In the genomic region with DNA sequence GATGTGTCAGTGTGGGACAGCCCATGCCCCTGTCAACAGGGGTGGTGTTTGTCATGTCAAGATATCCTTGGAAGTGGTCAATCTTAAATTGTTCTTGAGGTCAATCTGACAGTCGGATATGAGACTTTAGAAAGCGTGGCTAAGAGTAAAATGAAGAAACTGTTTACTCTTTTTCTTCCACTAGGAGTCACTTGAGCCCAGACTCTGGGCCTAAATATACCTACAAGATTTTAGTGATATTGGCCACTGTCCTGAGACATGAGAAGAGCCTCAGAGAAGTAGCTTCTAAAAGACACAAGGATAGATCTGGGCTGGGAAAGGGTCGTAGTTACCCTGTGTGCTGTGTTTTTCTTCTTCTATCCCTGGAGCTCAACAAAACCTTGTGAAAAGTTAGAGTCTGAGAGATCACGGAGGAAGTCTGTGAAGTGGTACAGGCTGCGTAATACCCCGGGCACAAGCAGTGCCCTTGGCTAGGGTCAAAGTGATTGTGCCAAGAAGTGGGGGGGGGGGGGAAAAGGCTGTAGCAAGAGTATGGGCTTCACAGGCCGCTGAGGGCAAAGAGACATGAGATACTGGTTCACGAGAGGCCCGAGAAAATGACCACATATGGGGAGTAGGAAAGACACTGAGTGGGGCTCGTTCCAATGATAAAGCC, we compare ENCODE assay signal across 12 cellular contexts.
DNase-seq lines count a peak whose midpoint lies in the region; ATAC-seq and TF ChIP-seq lines count a peak whose summit lies in the region.
"Had no signal": no experiment of that assay in that cellular context is flagged by ENCODE, and none has a peak within 500 bp of the region (broad histone marks: within the 10 kb centered on the region; RNA-seq: fewer than 3 reads in every experiment).

No MANE protein-coding gene starts in this region.

- DNase-seq in SIG-M5 treated with dmso at 0.1 percent for 504 hours (lab: John Stamatoyannopoulos, UW; ENCODE audit: unreplicated experiment) (peak; percentile 7), SIG-M5 (lab: John Stamatoyannopoulos, UW) (no peak), OCI-M1 (lab: John Stamatoyannopoulos, UW) (peak; percentile 20), fibroblast of villous mesenchyme (ENCODE audit: low read depth) (no peak), transverse colon (no peak), GM10266 (ENCODE audit: extremely low spot score) (no peak), NCI-H1092 (lab: John Stamatoyannopoulos, UW) (no peak)
- no peak for DNase-seq in stimulated activated naive CD8-positive, alpha-beta T cell treated with anti-CD3 and anti-CD28 coated beads, Interleukin-15, Interleukin-2, amounts not matched to agents 100 U/mL and 50 U/mL, for 24 hours
- DNase-seq: Kasumi-1; stimulated activated CD4-positive, alpha-beta T cell treated with anti-CD3 and anti-CD28 coated beads, Interleukin-4, amount 100 ng/mL, for 4 hours had no signal

- no peaks in the 10 kb centered on the region for H3K27me3 ChIP-seq in transverse colon
- H3K27me3 ChIP-seq: BLaER1, upper lobe of left lung had no signal

- in situ Hi-C loops in transverse colon (cut with MboI; ENCODE audit: low pct_ligation_motif_present in 1 of 4, low pct_unique_long_range_greater_than_20kb in 1 of 4, low sequenced_read_pairs in 3 of 4) = loop anchor here in 2 of 4 donors (25.0 kb wide), 1 partner anchor 520 kb away; no protein-coding TSS in a partner anchor

- H3K4me1 ChIP-seq in transverse colon = no peaks in the 10 kb centered on the region
- H3K4me1 ChIP-seq: upper lobe of left lung had no signal

- 63 to 79% methylated on average over 6 to 10 of the region's 10 CpGs for WGBS in transverse colon (ENCODE audit: low coverage in 1 of 2), 2 donors

- TF ChIP-seq POLR2A in transverse colon (IDR thresholded peaks at IDR 0.05) = no peak

- TF ChIP-seq CTCF in fibroblast of villous mesenchyme (IDR thresholded peaks at IDR 0.05; ENCODE audit: insufficient read depth, low read depth, low read length) (peak; percentile 9), transverse colon (IDR thresholded peaks at IDR 0.05) (peak in 4 of 5 experiments; percentile 28 to 53 (median 41)), GM10266 (IDR thresholded peaks at IDR 0.05; ENCODE audit: control insufficient read depth, insufficient read depth, low read depth, missing control alignments) (no peak)

- ATAC-seq in stimulated activated naive CD8-positive, alpha-beta T cell treated with anti-CD3 and anti-CD28 coated beads, Interleukin-15, Interleukin-2, amounts not matched to agents 100 U/mL and 50 U/mL, for 24 hours = no peak

- H3K27ac ChIP-seq in transverse colon = no peak overlapping the region
- H3K27ac ChIP-seq: BLaER1, upper lobe of left lung had no signal

- intact Hi-C loops in transverse colon (cut with DNase I; ENCODE audit: low total_unique reads) = no loop called here

- no peaks in the 10 kb centered on the region for H3K9me3 ChIP-seq in transverse colon
- H3K9me3 ChIP-seq: BLaER1, upper lobe of left lung had no signal

- no peaks in the 10 kb centered on the region for H3K36me3 ChIP-seq in transverse colon
- H3K36me3 ChIP-seq: BLaER1, upper lobe of left lung had no signal

- TF ChIP-seq EP300 in transverse colon (IDR thresholded peaks at IDR 0.05; ENCODE audit: low read depth) = no peak

- H3K4me3 ChIP-seq in fibroblast of villous mesenchyme (ENCODE audit: low read depth, low read length) (no peak overlapping the region), transverse colon (no peak overlapping the region)
- H3K4me3 ChIP-seq: BLaER1, upper lobe of left lung had no signal

Comparison
In these comparisons a context has a peak if more than half of its experiments do, and no peak if none do; other contexts are left out.
1. DNase-seq: peak in SIG-M5 treated with dmso at 0.1 percent for 504 hours (single experiment) and OCI-M1 (single experiment); none in SIG-M5 (single experiment), fibroblast of villous mesenchyme (single experiment), transverse colon (single experiment), stimulated activated naive CD8-positive, alpha-beta T cell treated with anti-CD3 and anti-CD28 coated beads, Interleukin-15, Interleukin-2, amounts not matched to agents 100 U/mL and 50 U/mL, for 24 hours (single experiment), GM10266 (single experiment) and NCI-H1092 (single experiment).